Comparison of ENCODE assay signal across 13 cellular contexts in the genomic region with DNA sequence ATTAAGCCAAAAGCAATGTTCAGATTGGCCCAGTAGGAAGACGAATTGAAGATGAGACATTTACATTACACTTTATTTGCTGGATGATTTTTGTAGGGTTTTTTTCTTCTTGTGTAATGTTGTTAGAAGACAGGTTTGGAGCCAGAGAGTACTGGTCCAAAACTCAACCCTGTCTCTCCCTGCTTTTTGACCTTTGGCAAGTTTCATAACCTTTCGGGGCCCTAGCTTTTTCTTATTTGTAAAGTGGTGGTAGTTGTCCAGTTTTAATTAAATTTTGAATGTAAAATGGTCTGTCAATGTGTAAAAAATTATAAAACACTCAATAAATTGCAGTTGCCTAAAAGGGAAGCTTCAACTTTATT. TPM values are rescaled to one million over a fixed set of nuclear protein-coding genes. Genes with fewer than 3 reads are reported as not detected.
DNase-seq lines count a peak whose midpoint lies in the region; ATAC-seq and TF ChIP-seq lines count a peak whose summit lies in the region.
"Had no signal": no experiment of that assay in that cellular context is flagged by ENCODE, and none has a peak within 500 bp of the region (broad histone marks: within the 10 kb centered on the region; RNA-seq: fewer than 3 reads in every experiment).

No MANE protein-coding gene starts in this region.

- H3K9ac ChIP-seq in adipocyte (ENCODE audit: low read length) = peak overlapping the region; percentile 31

- H3K27ac Mint-ChIP-seq in naive B cell = peak overlapping the region in 5 of 6 donors; percentile 2 to 94 (median 23)

- no peak for TF ChIP-seq POLR2A in heart left ventricle (IDR thresholded peaks at IDR 0.05)

- H3K4me1 Mint-ChIP-seq in naive B cell = peaks cover 65 to 71% (median 66%) of the 10 kb centered on the region in 3 donors

- H3K36me3 ChIP-seq in adipocyte (ENCODE audit: control insufficient read depth, insufficient read depth, low read length, severe bottlenecking) (no peaks in the 10 kb centered on the region), heart left ventricle (no peaks in the 10 kb centered on the region), tibial artery (no peaks in the 10 kb centered on the region)

- no peaks in the 10 kb centered on the region for H3K27me3 ChIP-seq in adipocyte (replicated peaks; ENCODE audit: control insufficient read depth, insufficient read depth, low read length)
- H3K27me3 ChIP-seq in heart left ventricle = no peaks in the 10 kb centered on the region
- H3K27me3 ChIP-seq in tibial artery = no peaks in the 10 kb centered on the region

- ATAC-seq in heart left ventricle (peak in 1 of 4 donors; percentile 8), naive B cell (ENCODE audit: low read depth in 2 of 2) (no peak), omental fat pad (ENCODE audit: low FRiP score) (no peak), esophagus mucosa (no peak)

- peak overlapping the region; percentile 63 for H3K4me3 ChIP-seq in adipocyte (ENCODE audit: low read length)
- no peak overlapping the region for H3K4me3 ChIP-seq in heart left ventricle
- no peak overlapping the region for H3K4me3 ChIP-seq in tibial artery
- H3K4me3 ChIP-seq: SK-N-MC had no signal

- H3K9me3 ChIP-seq in adipocyte (ENCODE audit: control insufficient read depth, low read length) = no peaks in the 10 kb centered on the region
- no peaks in the 10 kb centered on the region for H3K9me3 ChIP-seq in heart left ventricle
- no peaks in the 10 kb centered on the region for H3K9me3 ChIP-seq in tibial artery

- no peaks in the 10 kb centered on the region for H3K9me3 Mint-ChIP-seq in naive B cell

- no peak for DNase-seq in adipocyte (ENCODE audit: low read depth)
- DNase-seq in heart left ventricle = no peak
- DNase-seq in naive B cell = no peak
- no peak for DNase-seq in tibial artery
- no peak for DNase-seq in omental fat pad (ENCODE audit: low spot score)
- DNase-seq in GDM1 (lab: John Stamatoyannopoulos, UW) = no peak
- no peak for DNase-seq in iPS-NIHi7 (ENCODE audit: extremely low spot score)
- DNase-seq: head of caudate nucleus; left cardiac atrium; nucleus accumbens; stimulated activated CD8-positive, alpha-beta memory T cell treated with anti-CD3 and anti-CD28 coated beads, Interleukin-4, amount 100 ng/mL, for 48 hours had no signal

- H3K4me1 ChIP-seq in adipocyte (ENCODE audit: control insufficient read depth, insufficient read depth, low read length) = peaks cover 69% of the 10 kb centered on the region
- H3K4me1 ChIP-seq in heart left ventricle = peaks cover 21 to 56% (median 43%) of the 10 kb centered on the region in 12 donors
- peaks cover 0 to 68% (median 31%) of the 10 kb centered on the region in 4 donors for H3K4me1 ChIP-seq in tibial artery

- TF ChIP-seq CTCF in heart left ventricle (IDR thresholded peaks at IDR 0.05) = no peak
- TF ChIP-seq CTCF in tibial artery (IDR thresholded peaks at IDR 0.05) = no peak
- no peak for TF ChIP-seq CTCF in omental fat pad (IDR thresholded peaks at IDR 0.05)

- H3K36me3 Mint-ChIP-seq in naive B cell = no peaks in the 10 kb centered on the region

- intact Hi-C loops in heart left ventricle (cut with DNase I) (no loop called here), tibial artery (cut with DNase I; ENCODE audit: low total_unique reads) (no loop called here)

- 12 to 76% (median 33%) methylated on average over 2 of the region's 2 CpGs for WGBS in heart left ventricle, 4 donors

- peak overlapping the region in 4 of 8 donors; percentile 9 to 45 (median 34) for H3K4me3 Mint-ChIP-seq in naive B cell

- H3K27me3 Mint-ChIP-seq in naive B cell = no peaks in the 10 kb centered on the region

- peak overlapping the region; percentile 35 to 89 (median 65) for H3K27ac ChIP-seq in heart left ventricle
- peak overlapping the region; percentile 68 to 74 for H3K27ac ChIP-seq in tibial artery
- H3K27ac ChIP-seq: SK-N-MC had no signal

RNA-seq across cellular contexts. Expression of a gene that starts 29.5 kb away (rescaled TPM):
- 10 to 100 TPM in 8 of 9 donors, 1 to 10 TPM in 1; 9.4 to 21.5 (median 17.8) TPM for total RNA-seq in heart left ventricle
- polyA plus RNA-seq in heart left ventricle = 10 to 100 TPM; 11.9 to 13.6 TPM
- polyA plus RNA-seq in naive B cell (ENCODE audit: low read depth in 6 of 6) = 1 to 10 TPM; 3.1 to 6.5 (median 4.0) TPM
- 10 to 100 TPM; 61.0 to 86.5 (median 79.0) TPM for total RNA-seq in omental fat pad
- 12.4 TPM for total RNA-seq in esophagus mucosa
